Comparison of ENCODE assay signal across 8 cellular contexts in genomic region chr9:128339761-128340690, GRCh38. TPM values are rescaled to one million over a fixed set of nuclear protein-coding genes. Genes with fewer than 3 reads are reported as not detected.
DNase-seq lines count a peak whose midpoint lies in the region; ATAC-seq and TF ChIP-seq lines count a peak whose summit lies in the region.

Gene SLC27A4, plus strand, starts transcription at chr9:128340527. Its CDS starts 2,606 bp downstream, at chr9:128343133.

- H3K36me3 Mint-ChIP-seq in activated CD8-positive, alpha-beta T cell treated with anti-CD3 and anti-CD28 coated beads for 36 hours (ENCODE audit: low read depth) = peaks cover 9% of the 10 kb centered on the region

- TF ChIP-seq CTCF in AG09319 (IDR thresholded peaks at IDR 0.05; ENCODE audit: low read depth, low read length) = no peak
- TF ChIP-seq CTCF in activated CD8-positive, alpha-beta T cell treated with anti-CD3 and anti-CD28 coated beads for 36 hours (IDR thresholded peaks at IDR 0.05) = no peak
- TF ChIP-seq CTCF in lower lobe of right lung (IDR thresholded peaks at IDR 0.05) = no peak

- CTCF ChIA-PET in activated CD8-positive, alpha-beta T cell treated with anti-CD3 and anti-CD28 coated beads for 36 hours (lab: Charles Lee) = interaction anchor here (0.5 to 2.7 kb wide), 2 partner anchors 10 to 44 kb away, joined by 3 to 8 read pairs; no protein-coding TSS in a partner anchor

- H3K4me1 Mint-ChIP-seq in activated CD8-positive, alpha-beta T cell treated with anti-CD3 and anti-CD28 coated beads for 36 hours (ENCODE audit: low read depth) = peaks cover 6% of the 10 kb centered on the region

- no peaks in the 10 kb centered on the region for H3K9me3 ChIP-seq in ectodermal cell (ENCODE audit: control insufficient read depth, low read length)
- no peaks in the 10 kb centered on the region for H3K9me3 ChIP-seq in lower lobe of right lung

- intact Hi-C loops in activated CD8-positive, alpha-beta T cell treated with anti-CD3 and anti-CD28 coated beads for 36 hours (cut with micrococcal nuclease) = loop anchor here (2.0 kb wide), 1 partner anchor 45 kb away; no protein-coding TSS in a partner anchor
- intact Hi-C loops in lower lobe of right lung (cut with DNase I) = no loop called here

- no peaks in the 10 kb centered on the region for H3K27me3 ChIP-seq in ectodermal cell (ENCODE audit: control insufficient read depth, insufficient read depth, low read length, poor library complexity, severe bottlenecking)
- H3K27me3 ChIP-seq in lower lobe of right lung (ENCODE audit: low read depth) = no peaks in the 10 kb centered on the region

- H3K4me3 ChIP-seq in ectodermal cell (ENCODE audit: insufficient read depth, low read depth, low read length) (peak within 1 kb of the TSS; percentile 79), lower lobe of right lung (peak within 1 kb of the TSS; percentile 93)

- H3K27ac Mint-ChIP-seq in activated CD8-positive, alpha-beta T cell treated with anti-CD3 and anti-CD28 coated beads for 36 hours = peak within 1 kb of the TSS; percentile 83

- POLR2A ChIA-PET in activated CD8-positive, alpha-beta T cell treated with anti-CD3 and anti-CD28 coated beads for 36 hours (lab: Charles Lee) = no interaction called here

- peaks cover 12% of the 10 kb centered on the region for H3K36me3 ChIP-seq in ectodermal cell (ENCODE audit: control insufficient read depth, insufficient read depth, low read length)
- peaks cover 21% of the 10 kb centered on the region for H3K36me3 ChIP-seq in lower lobe of right lung

- peak; percentile 66 for TF ChIP-seq POLR2A in GM18951 (IDR thresholded peaks at IDR 0.05; ENCODE audit: extremely low read depth, insufficient read depth, insufficient read length)

- 6% methylated on average over 75 of the region's 75 CpGs for WGBS in ectodermal cell, 2 experiments

- ATAC-seq in HG03280 (IDR thresholded peaks at IDR 0.05; ENCODE audit: unreplicated experiment) (peak; percentile 81), lower lobe of right lung (peak; percentile 94 to 95)
- ATAC-seq in activated CD8-positive, alpha-beta T cell treated with anti-CD3 and anti-CD28 coated beads for 36 hours = peak; percentile 90

- in situ Hi-C loops in GM18951 (cut with MboI; ENCODE audit: low sequenced_read_pairs, unreplicated experiment) = no loop called here

- H3K4me3 Mint-ChIP-seq in activated CD8-positive, alpha-beta T cell treated with anti-CD3 and anti-CD28 coated beads for 36 hours = peak within 1 kb of the TSS; percentile 80

- H3K4me1 ChIP-seq in ectodermal cell (ENCODE audit: control insufficient read depth, insufficient read depth, low read length) (no peaks in the 10 kb centered on the region), lower lobe of right lung (peaks cover 15% of the 10 kb centered on the region)

- no peaks in the 10 kb centered on the region for H3K27me3 Mint-ChIP-seq in activated CD8-positive, alpha-beta T cell treated with anti-CD3 and anti-CD28 coated beads for 36 hours

- H3K9me3 Mint-ChIP-seq in activated CD8-positive, alpha-beta T cell treated with anti-CD3 and anti-CD28 coated beads for 36 hours = no peaks in the 10 kb centered on the region

- H3K27ac ChIP-seq in ectodermal cell (ENCODE audit: insufficient read depth, low read depth, low read length, poor library complexity, severe bottlenecking) (no peak within 1 kb of the TSS), lower lobe of right lung (peak within 1 kb of the TSS; percentile 82)

- DNase-seq in AG09319 (ENCODE audit: extremely low read depth, low read depth) (peak; percentile 29), NCI-H774 (lab: John Stamatoyannopoulos, UW) (peak; percentile 91), lower lobe of right lung (peak; percentile 88)
- DNase-seq in activated CD8-positive, alpha-beta T cell treated with anti-CD3 and anti-CD28 coated beads for 36 hours = peak; percentile 77
- peak; percentile 53 to 77 (median 65) for DNase-seq in stimulated activated CD4-positive, alpha-beta T cell treated with anti-CD3 and anti-CD28 coated beads, TNF-alpha, amount 100 ng/mL, for 24 hours (ENCODE audit: low read depth in 3 of 3)

RNA-seq across cellular contexts. Expression of gene SLC27A4, which starts in this region (rescaled TPM):
- total RNA-seq in activated CD8-positive, alpha-beta T cell treated with anti-CD3 and anti-CD28 coated beads for 36 hours = 10 to 100 TPM; 10.5 to 11.2 TPM
- polyA plus RNA-seq in ectodermal cell (2013, experiment 1 of 4) = 25.2 TPM
- 26.7 TPM for polyA plus RNA-seq in ectodermal cell (2013, experiment 2 of 4)
- polyA plus RNA-seq in ectodermal cell (2013, experiment 3 of 4) = 20.4 TPM
- 22.0 TPM for polyA plus RNA-seq in ectodermal cell (2013, experiment 4 of 4)
- 19.5 TPM for total RNA-seq in lower lobe of right lung

Comparison
In these comparisons a context has a peak if more than half of its experiments do, and no peak if none do; other contexts are left out.
1. DNase-seq: peak in every context shown above with its lines; median percentile 91 in NCI-H774; 88 in lower lobe of right lung; 77 in activated CD8-positive, alpha-beta T cell treated with anti-CD3 and anti-CD28 coated beads for 36 hours; 65 in stimulated activated CD4-positive, alpha-beta T cell treated with anti-CD3 and anti-CD28 coated beads, TNF-alpha, amount 100 ng/mL, for 24 hours; 29 in AG09319.